8 cellular contexts compared by ENCODE assay signal in the genomic region with DNA sequence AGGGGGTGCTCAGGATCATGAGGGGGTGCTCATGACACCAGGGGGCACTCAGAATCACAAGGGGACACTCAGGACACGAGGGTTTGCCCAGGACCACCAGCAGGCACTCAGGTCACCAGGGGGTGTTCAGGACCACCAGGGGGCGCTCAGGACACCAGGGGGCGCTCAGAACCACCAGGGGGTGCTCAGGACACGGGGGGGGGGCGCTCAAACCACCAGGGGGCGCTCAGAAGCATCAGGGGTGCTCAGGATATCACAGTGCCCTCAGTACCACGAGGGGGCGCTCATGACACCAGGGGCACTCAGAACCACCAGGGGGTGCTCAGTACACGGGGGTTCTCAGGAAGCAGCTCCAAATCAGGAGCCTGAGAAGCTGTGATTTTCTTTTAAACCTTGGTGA.
A peak's percentile ranks its signal among the peaks of the same experiment; 100 is the strongest.
DNase-seq lines count a peak whose midpoint lies in the region; ATAC-seq and TF ChIP-seq lines count a peak whose summit lies in the region.
"Not testable (repeated sequence)": the region's sequence is repeated elsewhere in the genome, so short reads cannot be mapped to it uniquely, and the experiment has no call there.

No MANE protein-coding gene starts in this region.

- in situ Hi-C loops in ACHN (cut with HindIII; ENCODE audit: low pct_ligation_motif_present, low pct_unique_long_range_greater_than_20kb, low sequenced_read_pairs); SK-MEL-5 (cut with HindIII; ENCODE audit: low pct_unique_long_range_greater_than_20kb, low sequenced_read_pairs): not testable (repeated sequence)

- not testable (repeated sequence) for H2AFZ ChIP-seq in Loucy (ENCODE audit: low read length)

- H3K36me3 Mint-ChIP-seq in activated CD8-positive, alpha-beta T cell treated with anti-CD3 and anti-CD28 coated beads, Interleukin-2, amount 10 ng/mL, durations not matched to agents 7 days and 5 days (ENCODE audit: low read depth); activated naive CD8-positive, alpha-beta T cell treated with anti-CD3 and anti-CD28 coated beads, Interleukin-2, amount 50 U/mL, for 24 hours (ENCODE audit: low read depth); osteocyte (ENCODE audit: unreplicated experiment): not testable (repeated sequence)

- not testable (repeated sequence) for H3K4me3 ChIP-seq in GM12865 (ENCODE audit: low read depth, low read length); Loucy (ENCODE audit: low read length, poor library complexity, severe bottlenecking)

- H3K4me2 ChIP-seq in Loucy (ENCODE audit: low read depth, low read length, poor library complexity, severe bottlenecking) = not testable (repeated sequence)

- not testable (repeated sequence) for H3F3A ChIP-seq in Loucy (ENCODE audit: low read depth)

- CTCF ChIA-PET in activated CD8-positive, alpha-beta T cell treated with anti-CD3 and anti-CD28 coated beads, Interleukin-2, amount 10 ng/mL, durations not matched to agents 7 days and 5 days (lab: Charles Lee) = not testable (repeated sequence)

- H3K36me3 ChIP-seq in Loucy (ENCODE audit: insufficient read depth, low read length) = not testable (repeated sequence)

- not testable (repeated sequence) for H3K4me1 ChIP-seq in Loucy (ENCODE audit: insufficient read depth, low read length, poor library complexity, severe bottlenecking)

- H4K20me1 ChIP-seq in Loucy (ENCODE audit: insufficient read depth, low read length, poor library complexity, severe bottlenecking) = not testable (repeated sequence)

- H3K27me3 Mint-ChIP-seq in activated CD8-positive, alpha-beta T cell treated with anti-CD3 and anti-CD28 coated beads, Interleukin-2, amount 10 ng/mL, durations not matched to agents 7 days and 5 days (ENCODE audit: low read depth); activated naive CD8-positive, alpha-beta T cell treated with anti-CD3 and anti-CD28 coated beads, Interleukin-2, amount 50 U/mL, for 24 hours; osteocyte (ENCODE audit: unreplicated experiment): not testable (repeated sequence)

- peak; percentile 5 for DNase-seq in ACHN
- DNase-seq in GM12865 (ENCODE audit: low read depth) = peak; percentile 52
- DNase-seq in SK-MEL-5 (ENCODE audit: low read depth, low spot score) = peak; percentile 16
- DNase-seq in activated CD8-positive, alpha-beta T cell treated with anti-CD3 and anti-CD28 coated beads, Interleukin-2, amount 10 ng/mL, durations not matched to agents 7 days and 5 days = peak; percentile 22
- DNase-seq in activated naive CD8-positive, alpha-beta T cell treated with anti-CD3 and anti-CD28 coated beads, Interleukin-2, amount 50 U/mL, for 24 hours = peak; percentile 47
- peak; percentile 32 for DNase-seq in osteocyte (ENCODE audit: extremely low spot score, unreplicated experiment)
- peak; percentile 82 for DNase-seq in stimulated activated CD8-positive, alpha-beta memory T cell treated with anti-CD3 and anti-CD28 coated beads, Interleukin-4, amount 100 ng/mL, for 48 hours

- H3K27ac Mint-ChIP-seq in activated CD8-positive, alpha-beta T cell treated with anti-CD3 and anti-CD28 coated beads, Interleukin-2, amount 10 ng/mL, durations not matched to agents 7 days and 5 days; activated naive CD8-positive, alpha-beta T cell treated with anti-CD3 and anti-CD28 coated beads, Interleukin-2, amount 50 U/mL, for 24 hours; osteocyte (ENCODE audit: unreplicated experiment): not testable (repeated sequence)

- not testable (repeated sequence) for H3K9me3 ChIP-seq in Loucy (ENCODE audit: insufficient read depth, low read depth, low read length)

- not testable (repeated sequence) for H3K27me3 ChIP-seq in Loucy (ENCODE audit: insufficient read depth, low read length, poor library complexity, severe bottlenecking)

- POLR2A ChIA-PET in activated CD8-positive, alpha-beta T cell treated with anti-CD3 and anti-CD28 coated beads, Interleukin-2, amount 10 ng/mL, durations not matched to agents 7 days and 5 days (lab: Charles Lee) = not testable (repeated sequence)

- not testable (repeated sequence) for H3K9ac ChIP-seq in Loucy (ENCODE audit: low read depth, low read length, poor library complexity, severe bottlenecking)

- not testable (repeated sequence) for H3K79me2 ChIP-seq in Loucy (ENCODE audit: insufficient read depth, low read length)

- H3K4me3 Mint-ChIP-seq in activated CD8-positive, alpha-beta T cell treated with anti-CD3 and anti-CD28 coated beads, Interleukin-2, amount 10 ng/mL, durations not matched to agents 7 days and 5 days; activated naive CD8-positive, alpha-beta T cell treated with anti-CD3 and anti-CD28 coated beads, Interleukin-2, amount 50 U/mL, for 24 hours; osteocyte (ENCODE audit: unreplicated experiment): not testable (repeated sequence)

- ATAC-seq in activated CD8-positive, alpha-beta T cell treated with anti-CD3 and anti-CD28 coated beads, Interleukin-2, amount 10 ng/mL, durations not matched to agents 7 days and 5 days = not testable (repeated sequence)
- peak; percentile 49 for ATAC-seq in activated naive CD8-positive, alpha-beta T cell treated with anti-CD3 and anti-CD28 coated beads, Interleukin-2, amount 50 U/mL, for 24 hours

- not testable (repeated sequence) for H3K9me2 ChIP-seq in Loucy (replicated peaks; ENCODE audit: low read depth, low read length)

- TF ChIP-seq CTCF in GM12865 (IDR thresholded peaks at IDR 0.05; ENCODE audit: insufficient read depth, low read depth, low read length, missing control alignments) = peak; percentile 43
- peak; percentile 48 for TF ChIP-seq CTCF in Loucy (conservative IDR thresholded peaks at IDR 0.05; ENCODE audit: low read length)
- TF ChIP-seq CTCF in osteocyte (IDR thresholded peaks at IDR 0.05) = not testable (repeated sequence)

- H3K9me3 Mint-ChIP-seq in activated CD8-positive, alpha-beta T cell treated with anti-CD3 and anti-CD28 coated beads, Interleukin-2, amount 10 ng/mL, durations not matched to agents 7 days and 5 days (ENCODE audit: insufficient read depth); activated naive CD8-positive, alpha-beta T cell treated with anti-CD3 and anti-CD28 coated beads, Interleukin-2, amount 50 U/mL, for 24 hours; osteocyte (ENCODE audit: unreplicated experiment): not testable (repeated sequence)

- H3K4me1 Mint-ChIP-seq in activated CD8-positive, alpha-beta T cell treated with anti-CD3 and anti-CD28 coated beads, Interleukin-2, amount 10 ng/mL, durations not matched to agents 7 days and 5 days (ENCODE audit: low read depth); activated naive CD8-positive, alpha-beta T cell treated with anti-CD3 and anti-CD28 coated beads, Interleukin-2, amount 50 U/mL, for 24 hours; osteocyte (ENCODE audit: unreplicated experiment): not testable (repeated sequence)

Comparison
In these comparisons a context has a peak if more than half of its experiments do, and no peak if none do; other contexts are left out.
1. DNase-seq: peak in every context shown above with its lines; median percentile 82 in stimulated activated CD8-positive, alpha-beta memory T cell treated with anti-CD3 and anti-CD28 coated beads, Interleukin-4, amount 100 ng/mL, for 48 hours; 52 in GM12865; 47 in activated naive CD8-positive, alpha-beta T cell treated with anti-CD3 and anti-CD28 coated beads, Interleukin-2, amount 50 U/mL, for 24 hours; 32 in osteocyte; 22 in activated CD8-positive, alpha-beta T cell treated with anti-CD3 and anti-CD28 coated beads, Interleukin-2, amount 10 ng/mL, durations not matched to agents 7 days and 5 days; 16 in SK-MEL-5; 5 in ACHN.